1 cellular context compared by ENCODE assay signal in genomic region chr11:44096360-44097188, GRCh38.
TF ChIP-seq lines count a peak whose summit lies in the region.

No MANE protein-coding gene starts in this region.

TF ChIP-seq in HepG2, 621 proteins besides CTCF, POLR2A, EP300 and RAD21:
- 0 out of 2 replicates have a peak, but pooled peaks have one; percentile 11 for TF ChIP-seq ZNF724P (CRISPR knock-in tag; IDR thresholded peaks at IDR 0.05; ENCODE audit: borderline replicate concordance)
- TF ChIP-seq ATF7-NPFF (CRISPR knock-in tag; IDR thresholded peaks at IDR 0.05; ENCODE audit: low read depth): 0 out of 2 replicates have a peak, but pooled peaks have one; percentile 31
- TF ChIP-seq ZNF784 (CRISPR knock-in tag; IDR thresholded peaks at IDR 0.05; ENCODE audit: borderline replicate concordance): no peak
- 0 out of 2 replicates have a peak, but pooled peaks have one; percentile 25 for TF ChIP-seq POGK (CRISPR knock-in tag; conservative IDR thresholded peaks at IDR 0.05)
- peak in 1 of 2 experiments; percentile 48; a peak in 2 of 4 replicates for TF ChIP-seq MAFK (conservative IDR thresholded peaks at IDR 0.05 in 1 of 2, IDR thresholded peaks at IDR 0.05 in 1 of 2; ENCODE audit: low read length in 2 of 2)
- TF ChIP-seq ZNF451 (CRISPR knock-in tag; IDR thresholded peaks at IDR 0.05): 0 out of 2 replicates have a peak, but pooled peaks have one; percentile 24
- TF ChIP-seq RFXAP (CRISPR knock-in tag; IDR thresholded peaks at IDR 0.05; ENCODE audit: borderline replicate concordance): no peak
- 0 out of 2 replicates have a peak, but pooled peaks have one; percentile 11 for TF ChIP-seq ZNF350 (CRISPR knock-in tag; IDR thresholded peaks at IDR 0.05; ENCODE audit: borderline replicate concordance, low read depth)
- 0 out of 2 replicates have a peak, but pooled peaks have one; percentile 9 for TF ChIP-seq ZNF879 (CRISPR knock-in tag; IDR thresholded peaks at IDR 0.05)
TF ChIP-seq in HepG2: peak in this region for 7.
